Comparison of ENCODE assay signal across 1 cellular context in genomic region chr3:127590593-127591477, GRCh38.
TF ChIP-seq lines count a peak whose summit lies in the region.

Gene TPRA1 (minus strand): TSS chr3:127590733. CDS start chr3:127580146, 10,587 bp downstream.

TF ChIP-seq in GM12878, 131 proteins besides CTCF, POLR2A, EP300 and RAD21 (continued from another document and continues in another):
- TF ChIP-seq IRF3 (IDR thresholded peaks at IDR 0.05) (peak; percentile 92), BHLHE40 (IDR thresholded peaks at IDR 0.05; ENCODE audit: borderline replicate concordance in 1 of 2, low read depth in 2 of 2, low read length in 1 of 2) (peak; percentile 97 to 99), RELB (IDR thresholded peaks at IDR 0.05; ENCODE audit: low read depth) (peak; percentile 100), ZNF687 (IDR thresholded peaks at IDR 0.05) (peak; percentile 98), RCOR1 (conservative IDR thresholded peaks at IDR 0.05; ENCODE audit: low read depth, low read length) (no peak), ZNF24 (IDR thresholded peaks at IDR 0.05) (peak; percentile 73), KDM1A (IDR thresholded peaks at IDR 0.05; ENCODE audit: borderline replicate concordance) (no peak), E2F4 (IDR thresholded peaks at IDR 0.05; ENCODE audit: low read depth, low read length) (no peak), SUPT20H (IDR thresholded peaks at IDR 0.05; ENCODE audit: borderline replicate concordance, control insufficient read depth, low read depth, low read length) (no peak), ZNF384 (IDR thresholded peaks at IDR 0.05; ENCODE audit: borderline replicate concordance, low read depth, low read length) (peak; percentile 100), PKNOX1 (IDR thresholded peaks at IDR 0.05) (peak; percentile 49; the same call in 1 of the 2 replicates), EZH2 (IDR thresholded peaks at IDR 0.05; ENCODE audit: borderline replicate concordance, control insufficient read depth, low read depth, low read length) (no peak), SKIL (IDR thresholded peaks at IDR 0.05; ENCODE audit: low read depth, poor library complexity, severe bottlenecking) (no peak), TARDBP (IDR thresholded peaks at IDR 0.05; ENCODE audit: borderline replicate concordance) (no peak; the same call in 1 of the 2 replicates), BCL11A (IDR thresholded peaks at IDR 0.05; ENCODE audit: low read depth, low read length) (0 out of 2 replicates have a peak, but pooled peaks have one; percentile 5), GABPA (IDR thresholded peaks at IDR 0.05; ENCODE audit: low read depth) (no peak), CREB1 (IDR thresholded peaks at IDR 0.05; ENCODE audit: low read depth) (peak; percentile 47; the same call in 1 of the 2 replicates), SUZ12 (IDR thresholded peaks at IDR 0.05; ENCODE audit: unreplicated experiment) (no peak), SREBF1 (IDR thresholded peaks at IDR 0.05; ENCODE audit: low read length) (no peak), CHD1 (IDR thresholded peaks at IDR 0.05; ENCODE audit: low read depth, low read length) (no peak; the same call in 1 of the 2 replicates), NR2C2 (IDR thresholded peaks at IDR 0.05; ENCODE audit: borderline replicate concordance, control insufficient read depth, insufficient read length, low read depth) (no peak), CEBPZ (IDR thresholded peaks at IDR 0.05; ENCODE audit: low read depth, low read length) (no peak), BMI1 (IDR thresholded peaks at IDR 0.05; ENCODE audit: borderline replicate concordance) (no peak), ZZZ3 (IDR thresholded peaks at IDR 0.05; ENCODE audit: control insufficient read depth, insufficient read length, low read depth) (no peak), SMC3 (IDR thresholded peaks at IDR 0.05; ENCODE audit: borderline replicate concordance, low read length) (0 out of 2 replicates have a peak, but pooled peaks have one; percentile 19), ZSCAN29 (IDR thresholded peaks at IDR 0.05) (peak; percentile 78; the same call in 1 of the 2 replicates), CHD4 (IDR thresholded peaks at IDR 0.05) (no peak), POLR2AphosphoS5 (IDR thresholded peaks at IDR 0.05; ENCODE audit: low read length) (peak; percentile 82), CBFB (IDR thresholded peaks at IDR 0.05; ENCODE audit: low read depth) (peak; percentile 46; the same call in 1 of the 2 replicates), WRNIP1 (IDR thresholded peaks at IDR 0.05; ENCODE audit: borderline replicate concordance, low read depth, low read length) (no peak), PAX8 (IDR thresholded peaks at IDR 0.05) (no peak), NRF1 (conservative IDR thresholded peaks at IDR 0.05; ENCODE audit: low read depth, low read length) (no peak)
- TF ChIP-seq, protein P1, sequence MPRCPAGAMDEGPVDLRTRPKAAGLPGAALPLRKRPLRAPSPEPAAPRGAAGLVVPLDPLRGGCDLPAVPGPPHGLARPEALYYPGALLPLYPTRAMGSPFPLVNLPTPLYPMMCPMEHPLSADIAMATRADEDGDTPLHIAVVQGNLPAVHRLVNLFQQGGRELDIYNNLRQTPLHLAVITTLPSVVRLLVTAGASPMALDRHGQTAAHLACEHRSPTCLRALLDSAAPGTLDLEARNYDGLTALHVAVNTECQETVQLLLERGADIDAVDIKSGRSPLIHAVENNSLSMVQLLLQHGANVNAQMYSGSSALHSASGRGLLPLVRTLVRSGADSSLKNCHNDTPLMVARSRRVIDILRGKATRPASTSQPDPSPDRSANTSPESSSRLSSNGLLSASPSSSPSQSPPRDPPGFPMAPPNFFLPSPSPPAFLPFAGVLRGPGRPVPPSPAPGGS (IDR thresholded peaks at IDR 0.05; ENCODE audit: borderline replicate concordance, insufficient read depth, low read depth, low read length, poor library complexity, severe bottlenecking) = peak; percentile 15
- TF ChIP-seq, protein P2, sequence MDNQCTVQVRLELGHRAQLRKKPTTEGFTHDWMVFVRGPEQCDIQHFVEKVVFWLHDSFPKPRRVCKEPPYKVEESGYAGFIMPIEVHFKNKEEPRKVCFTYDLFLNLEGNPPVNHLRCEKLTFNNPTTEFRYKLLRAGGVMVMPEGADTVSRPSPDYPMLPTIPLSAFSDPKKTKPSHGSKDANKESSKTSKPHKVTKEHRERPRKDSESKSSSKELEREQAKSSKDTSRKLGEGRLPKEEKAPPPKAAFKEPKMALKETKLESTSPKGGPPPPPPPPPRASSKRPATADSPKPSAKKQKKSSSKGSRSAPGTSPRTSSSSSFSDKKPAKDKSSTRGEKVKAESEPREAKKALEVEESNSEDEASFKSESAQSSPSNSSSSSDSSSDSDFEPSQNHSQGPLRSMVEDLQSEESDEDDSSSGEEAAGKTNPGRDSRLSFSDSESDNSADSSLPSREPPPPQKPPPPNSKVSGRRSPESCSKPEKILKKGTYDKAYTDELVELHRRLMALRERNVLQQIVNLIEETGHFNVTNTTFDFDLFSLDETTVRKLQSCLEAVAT (IDR thresholded peaks at IDR 0.05) = peak; percentile 62; the same call in 1 of the 2 replicates
- TF ChIP-seq, protein P3, sequence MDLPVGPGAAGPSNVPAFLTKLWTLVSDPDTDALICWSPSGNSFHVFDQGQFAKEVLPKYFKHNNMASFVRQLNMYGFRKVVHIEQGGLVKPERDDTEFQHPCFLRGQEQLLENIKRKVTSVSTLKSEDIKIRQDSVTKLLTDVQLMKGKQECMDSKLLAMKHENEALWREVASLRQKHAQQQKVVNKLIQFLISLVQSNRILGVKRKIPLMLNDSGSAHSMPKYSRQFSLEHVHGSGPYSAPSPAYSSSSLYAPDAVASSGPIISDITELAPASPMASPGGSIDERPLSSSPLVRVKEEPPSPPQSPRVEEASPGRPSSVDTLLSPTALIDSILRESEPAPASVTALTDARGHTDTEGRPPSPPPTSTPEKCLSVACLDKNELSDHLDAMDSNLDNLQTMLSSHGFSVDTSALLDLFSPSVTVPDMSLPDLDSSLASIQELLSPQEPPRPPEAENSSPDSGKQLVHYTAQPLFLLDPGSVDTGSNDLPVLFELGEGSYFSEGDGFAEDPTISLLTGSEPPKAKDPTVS (IDR thresholded peaks at IDR 0.05; ENCODE audit: low read depth, low read length) = no peak
